28 cellular contexts compared by ENCODE assay signal in the genomic region with DNA sequence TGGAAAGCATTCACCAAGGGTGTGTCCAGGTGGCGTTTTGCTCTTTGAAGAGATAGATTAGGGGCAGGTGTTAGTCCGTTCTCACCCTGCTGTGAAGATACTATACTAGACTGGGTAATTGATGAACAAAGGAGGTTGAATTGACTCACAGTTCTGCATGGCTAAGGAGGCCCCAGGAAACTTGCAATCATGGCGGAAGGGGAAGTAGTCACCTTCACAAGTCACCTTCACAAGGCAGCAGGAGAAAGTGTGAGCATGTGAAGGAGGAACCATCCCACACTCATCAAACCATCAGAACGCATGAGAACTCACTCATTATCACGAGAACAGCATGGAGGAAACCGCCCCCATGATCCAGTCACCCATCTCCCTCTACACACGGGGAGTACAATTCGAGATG.
DNase-seq lines count a peak whose midpoint lies in the region; ATAC-seq lines count a peak whose summit lies in the region.
"Had no signal": no experiment of that assay in that cellular context is flagged by ENCODE, and none has a peak within 500 bp of the region (broad histone marks: within the 10 kb centered on the region; RNA-seq: fewer than 3 reads in every experiment).

No MANE protein-coding gene starts in this region.

- peak; percentile 34 for ATAC-seq in GM18498 (IDR thresholded peaks at IDR 0.05; ENCODE audit: unreplicated experiment)
- ATAC-seq in GM21526 (IDR thresholded peaks at IDR 0.05; ENCODE audit: low FRiP score, unreplicated experiment) = peak; percentile 58
- ATAC-seq in Right ventricle myocardium superior (ENCODE audit: poor library complexity) = no peak
- no peak for ATAC-seq in HG03108 (IDR thresholded peaks at IDR 0.05; ENCODE audit: unreplicated experiment)
- ATAC-seq: activated CD8-positive, alpha-beta memory T cell treated with anti-CD3 and anti-CD28 coated beads, Interleukin-2, amount 10 ng/mL, durations not matched to agents 7 days and 5 days; activated T-cell treated with anti-CD3 and anti-CD28 coated beads, Interleukin-2, amount 50 U/mL, for 72 hours; naive thymus-derived CD4-positive, alpha-beta T cell; stimulated activated effector memory CD8-positive, alpha-beta T cell treated with anti-CD3 and anti-CD28 coated beads, Interleukin-12 subunit alpha, Interleukin-12 subunit beta, amount 100 ng/mL, for 72 hours had no signal

- H3K9me3 ChIP-seq in mesodermal cell (ENCODE audit: control insufficient read depth, low read length) = no peaks in the 10 kb centered on the region
- H3K9me3 ChIP-seq: ovary, thoracic aorta, uterus had no signal

- H3K4me3 ChIP-seq in mesodermal cell (ENCODE audit: extremely low read depth, insufficient read depth, low read length, poor library complexity, severe bottlenecking) = no peak overlapping the region
- H3K4me3 ChIP-seq: cardiac muscle cell, esophagus squamous epithelium, ovary, SK-N-MC, spleen, thoracic aorta, uterus had no signal

- no peak overlapping the region for H3K4me3 Mint-ChIP-seq in activated CD4-positive, alpha-beta memory T cell treated with anti-CD3 and anti-CD28 coated beads, Interleukin-2, amount 10 ng/mL, durations not matched to agents 7 days and 5 days
- H3K4me3 Mint-ChIP-seq: activated CD4-positive, alpha-beta T cell treated with anti-CD3 and anti-CD28 coated beads, Interleukin-2, amount 10 ng/mL, durations not matched to agents 7 days and 5 days; activated CD8-positive, alpha-beta memory T cell treated with anti-CD3 and anti-CD28 coated beads, Interleukin-2, amount 10 ng/mL, durations not matched to agents 7 days and 5 days; activated T-cell treated with anti-CD3 and anti-CD28 coated beads, Interleukin-2, amount 50 U/mL, for 72 hours; immature natural killer cell; naive thymus-derived CD4-positive, alpha-beta T cell; stimulated activated effector memory CD8-positive, alpha-beta T cell treated with anti-CD3 and anti-CD28 coated beads, Interleukin-12 subunit alpha, Interleukin-12 subunit beta, amount 100 ng/mL, for 72 hours had no signal

- intact Hi-C loops in Right ventricle myocardium superior (cut with DNase I) = no loop called here

- peaks cover 6% of the 10 kb centered on the region for H3K36me3 Mint-ChIP-seq in activated CD4-positive, alpha-beta memory T cell treated with anti-CD3 and anti-CD28 coated beads, Interleukin-2, amount 10 ng/mL, durations not matched to agents 7 days and 5 days (ENCODE audit: low read depth)

- DNase-seq in NCI-H69 (lab: John Stamatoyannopoulos, UW) (peak; percentile 92), Right ventricle myocardium superior (no peak)
- no peak for DNase-seq in activated CD4-positive, alpha-beta memory T cell treated with anti-CD3 and anti-CD28 coated beads, Interleukin-2, amount 10 ng/mL, durations not matched to agents 7 days and 5 days
- DNase-seq: activated CD4-positive, alpha-beta T cell treated with anti-CD3 and anti-CD28 coated beads, Interleukin-2, amount 10 ng/mL, durations not matched to agents 7 days and 5 days; activated CD8-positive, alpha-beta memory T cell treated with anti-CD3 and anti-CD28 coated beads, Interleukin-2, amount 10 ng/mL, durations not matched to agents 7 days and 5 days; activated naive CD4-positive, alpha-beta T cell treated with anti-CD3 and anti-CD28 coated beads, Interleukin-2, amount 50 U/mL, for 16 hours; activated T-cell treated with anti-CD3 and anti-CD28 coated beads, Interleukin-2, amount 50 U/mL, for 72 hours; aorta; cortex of kidney; DMS 273 treated with DMSO at 0.1 percent for 48 hours; esophagus squamous epithelium; hippocampal formation; immature natural killer cell; naive thymus-derived CD4-positive, alpha-beta T cell; NCI-H1092 treated with DMSO at 0.1 percent for 48 hours; NCI-H510A treated with DMSO at 0.1 percent for 48 hours; ovary; spleen; stimulated activated CD4-positive, alpha-beta T cell treated with anti-CD3 and anti-CD28 coated beads, Interleukin-2, amount 100 ng/mL, for 48 hours; uterus had no signal

- WGBS in mesodermal cell (ENCODE audit: insufficient coverage in 2 of 2), 2 experiments = 93 to 98% methylated on average over 6 of the region's 8 CpGs

- no peaks in the 10 kb centered on the region for H3K36me3 ChIP-seq in mesodermal cell (ENCODE audit: control insufficient read depth, insufficient read depth, low read length)
- H3K36me3 ChIP-seq: cardiac muscle cell, ovary, thoracic aorta, uterus had no signal

- no peaks in the 10 kb centered on the region for H3K4me1 Mint-ChIP-seq in activated CD4-positive, alpha-beta memory T cell treated with anti-CD3 and anti-CD28 coated beads, Interleukin-2, amount 10 ng/mL, durations not matched to agents 7 days and 5 days
- H3K4me1 Mint-ChIP-seq: activated CD4-positive, alpha-beta T cell treated with anti-CD3 and anti-CD28 coated beads, Interleukin-2, amount 10 ng/mL, durations not matched to agents 7 days and 5 days; activated CD8-positive, alpha-beta memory T cell treated with anti-CD3 and anti-CD28 coated beads, Interleukin-2, amount 10 ng/mL, durations not matched to agents 7 days and 5 days; immature natural killer cell; stimulated activated effector memory CD8-positive, alpha-beta T cell treated with anti-CD3 and anti-CD28 coated beads, Interleukin-12 subunit alpha, Interleukin-12 subunit beta, amount 100 ng/mL, for 72 hours had no signal

- CTCF ChIA-PET in activated CD4-positive, alpha-beta memory T cell treated with anti-CD3 and anti-CD28 coated beads, Interleukin-2, amount 10 ng/mL, durations not matched to agents 7 days and 5 days (lab: Charles Lee) = no interaction called here

- H3K27me3 Mint-ChIP-seq in activated CD4-positive, alpha-beta memory T cell treated with anti-CD3 and anti-CD28 coated beads, Interleukin-2, amount 10 ng/mL, durations not matched to agents 7 days and 5 days = no peaks in the 10 kb centered on the region
- H3K27me3 Mint-ChIP-seq: activated CD4-positive, alpha-beta T cell treated with anti-CD3 and anti-CD28 coated beads, Interleukin-2, amount 10 ng/mL, durations not matched to agents 7 days and 5 days; activated CD8-positive, alpha-beta memory T cell treated with anti-CD3 and anti-CD28 coated beads, Interleukin-2, amount 10 ng/mL, durations not matched to agents 7 days and 5 days; naive thymus-derived CD4-positive, alpha-beta T cell had no signal

- POLR2A ChIA-PET in activated CD4-positive, alpha-beta memory T cell treated with anti-CD3 and anti-CD28 coated beads, Interleukin-2, amount 10 ng/mL, durations not matched to agents 7 days and 5 days (lab: Charles Lee) = no interaction called here

- H3K9me3 Mint-ChIP-seq in activated CD4-positive, alpha-beta memory T cell treated with anti-CD3 and anti-CD28 coated beads, Interleukin-2, amount 10 ng/mL, durations not matched to agents 7 days and 5 days = peaks cover 3% of the 10 kb centered on the region
- H3K9me3 Mint-ChIP-seq: immature natural killer cell had no signal

- H3K27ac Mint-ChIP-seq in activated CD4-positive, alpha-beta memory T cell treated with anti-CD3 and anti-CD28 coated beads, Interleukin-2, amount 10 ng/mL, durations not matched to agents 7 days and 5 days = no peak overlapping the region
- H3K27ac Mint-ChIP-seq: activated CD4-positive, alpha-beta T cell treated with anti-CD3 and anti-CD28 coated beads, Interleukin-2, amount 10 ng/mL, durations not matched to agents 7 days and 5 days; activated CD8-positive, alpha-beta memory T cell treated with anti-CD3 and anti-CD28 coated beads, Interleukin-2, amount 10 ng/mL, durations not matched to agents 7 days and 5 days; activated T-cell treated with anti-CD3 and anti-CD28 coated beads, Interleukin-2, amount 50 U/mL, for 72 hours; immature natural killer cell; stimulated activated effector memory CD8-positive, alpha-beta T cell treated with anti-CD3 and anti-CD28 coated beads, Interleukin-12 subunit alpha, Interleukin-12 subunit beta, amount 100 ng/mL, for 72 hours had no signal

- peak overlapping the region; percentile 10 for H3K27ac ChIP-seq in mesodermal cell (ENCODE audit: low read depth, low read length, severe bottlenecking)
- H3K27ac ChIP-seq: cardiac muscle cell, esophagus squamous epithelium, ovary, SK-N-MC, spleen, thoracic aorta, uterus had no signal

- no peaks in the 10 kb centered on the region for H3K4me1 ChIP-seq in mesodermal cell (ENCODE audit: control insufficient read depth, insufficient read depth, low read length, poor library complexity, severe bottlenecking)
- H3K4me1 ChIP-seq: esophagus squamous epithelium, uterus had no signal

Comparison
In these comparisons a context has a peak if more than half of its experiments do, and no peak if none do; other contexts are left out.
1. ATAC-seq: peak in GM18498 (single experiment) and GM21526 (single experiment); none in Right ventricle myocardium superior (single experiment) and HG03108 (single experiment).